In the genomic region with DNA sequence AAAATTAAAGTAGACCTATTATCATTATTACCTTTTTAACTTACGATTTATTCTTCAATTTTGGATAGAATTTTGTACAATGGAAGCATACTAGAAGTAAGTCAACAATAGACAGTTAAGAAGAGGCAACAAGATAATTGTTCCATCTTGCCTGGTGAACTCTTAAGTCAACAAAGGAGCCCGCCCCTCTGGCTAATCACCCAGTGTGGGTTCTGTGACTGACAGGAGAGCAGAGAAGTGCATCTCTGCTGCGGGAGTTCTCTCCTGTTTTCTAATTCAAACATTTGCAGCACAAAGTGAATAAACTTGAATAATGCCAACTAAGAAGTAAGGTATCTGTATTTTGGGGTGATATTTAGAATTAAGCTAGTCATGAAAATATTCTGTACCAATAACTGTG, we compare ENCODE assay signal across 21 cellular contexts. TPM values are rescaled to one million over a fixed set of nuclear protein-coding genes. Genes with fewer than 3 reads are reported as not detected.
DNase-seq lines count a peak whose midpoint lies in the region; TF ChIP-seq lines count a peak whose summit lies in the region.
"Had no signal": no experiment of that assay in that cellular context is flagged by ENCODE, and none has a peak within 500 bp of the region (broad histone marks: within the 10 kb centered on the region; RNA-seq: fewer than 3 reads in every experiment).

No MANE protein-coding gene starts in this region.

- H3K4me1 ChIP-seq in SK-N-SH (ENCODE audit: control insufficient read depth in 1 of 2, insufficient read depth in 2 of 2, low read depth in 1 of 2, low read length in 1 of 2) (peaks cover 10 to 34% of the 10 kb centered on the region in 2 experiments; a peak in 3 of 4 replicates), mucosa of stomach (ENCODE audit: control insufficient read depth, insufficient read depth, low read length) (peaks cover 3% of the 10 kb centered on the region)
- H3K4me1 ChIP-seq: Caco-2 had no signal

- H3K79me2 ChIP-seq in SK-N-SH (ENCODE audit: insufficient read depth), result peaks cover 23% of the 10 kb centered on the region

- H3K4me3 ChIP-seq in SK-N-SH (ENCODE audit: low read depth in 2 of 2, low read length in 1 of 2) (peak overlapping the region in 1 of 2 experiments; percentile 83; a peak in 2 of 4 replicates), mucosa of stomach (ENCODE audit: low read length) (no peak overlapping the region), coronary artery (no peak overlapping the region)

- no peaks in the 10 kb centered on the region for H3K27me3 ChIP-seq in SK-N-SH (ENCODE audit: insufficient read depth)
- peaks cover 55% of the 10 kb centered on the region for H3K27me3 ChIP-seq in mucosa of stomach (ENCODE audit: control insufficient read depth, insufficient read depth, low read length)

- H3F3A ChIP-seq in SK-N-SH (replicated peaks; ENCODE audit: insufficient read depth), result no peaks in the 10 kb centered on the region

- peak; percentile 65 for DNase-seq in DMS79 treated with DMSO at 0.1 percent for 48 hours (lab: John Stamatoyannopoulos, UW)
- peak; percentile 56 for DNase-seq in NCI-H1436 (lab: John Stamatoyannopoulos, UW)
- peak; percentile 24 for DNase-seq in SK-N-SH
- no peak for DNase-seq in hepatic stellate cell (ENCODE audit: low spot score)
- no peak for DNase-seq in coronary artery (ENCODE audit: low spot score)
- no peak for DNase-seq in occipital lobe (lab: John Stamatoyannopoulos, UW)
- no peak for DNase-seq in NK-92 (lab: John Stamatoyannopoulos, UW; ENCODE audit: unreplicated experiment)
- DNase-seq: activated CD4-positive, alpha-beta T cell treated with anti-CD3 and anti-CD28 coated beads for 1 hour; activated T-cell treated with anti-CD3 and anti-CD28 coated beads, Interleukin-2, amount 50 U/mL, for 24 hours; amniotic stem cell; Caco-2; cortex of kidney; midbrain; MM.1S; PC-3; SHP77; stimulated activated CD4-positive, alpha-beta T cell treated with anti-CD3 and anti-CD28 coated beads, Interleukin-15, amount 100 ng/mL, for 24 hours had no signal

- POLR2A ChIA-PET in SK-N-SH (lab: Yijun Ruan, JAX), result interaction anchor here (3.2 to 15.0 kb wide), 2 partner anchors 12 to 410 kb away, joined by 10 to 437 read pairs; no protein-coding TSS in a partner anchor

- TF ChIP-seq CTCF in SK-N-SH (IDR thresholded peaks at IDR 0.05), result no peak
- TF ChIP-seq CTCF in coronary artery (IDR thresholded peaks at IDR 0.05), result no peak

- TF ChIP-seq RAD21 in SK-N-SH (IDR thresholded peaks at IDR 0.05; ENCODE audit: low read length), result no peak

- no peak for TF ChIP-seq EP300 in SK-N-SH (IDR thresholded peaks at IDR 0.05; ENCODE audit: borderline replicate concordance in 1 of 2, low read depth in 1 of 2, low read length in 1 of 2)

- peak overlapping the region; percentile 82; the same call in 1 of the 2 replicates for H2AFZ ChIP-seq in SK-N-SH (ENCODE audit: low read depth)

- no peaks in the 10 kb centered on the region for H4K20me1 ChIP-seq in SK-N-SH (ENCODE audit: insufficient read depth)

- WGBS in SK-N-SH (ENCODE audit: low lambda C conversion rate), result 45% methylated on average over 3 of the region's 3 CpGs

- H3K36me3 ChIP-seq in SK-N-SH (replicated peaks in 1 of 2; ENCODE audit: control insufficient read depth in 1 of 2, insufficient read depth in 2 of 2, low read length in 1 of 2) (peaks cover 0 to 18% of the 10 kb centered on the region in 2 experiments), mucosa of stomach (ENCODE audit: control insufficient read depth, insufficient read depth, low read length) (no peaks in the 10 kb centered on the region)

- no peaks in the 10 kb centered on the region for H3K9me3 ChIP-seq in SK-N-SH
- no peaks in the 10 kb centered on the region for H3K9me3 ChIP-seq in mucosa of stomach (ENCODE audit: control insufficient read depth, low read length)
- H3K9me3 ChIP-seq: Caco-2 had no signal

- CTCF ChIA-PET in SK-N-SH (lab: Yijun Ruan, JAX), result interaction anchor here (1.0 to 14.4 kb wide), 2 partner anchors 410 to 418 kb away, joined by 3 to 303 read pairs; no protein-coding TSS in a partner anchor

- H3K9me2 ChIP-seq in SK-N-SH, result no peaks in the 10 kb centered on the region

- H3K9ac ChIP-seq in SK-N-SH (no peak overlapping the region), mucosa of stomach (ENCODE audit: low read length) (peak overlapping the region; percentile 70)

- H3K4me2 ChIP-seq in SK-N-SH, result peak overlapping the region; percentile 85; the same call in 1 of the 2 replicates

- peak overlapping the region in 1 of 2 experiments; percentile 100; a peak in 2 of 4 replicates for H3K27ac ChIP-seq in SK-N-SH (ENCODE audit: low read depth in 2 of 2, low read length in 1 of 2)
- H3K27ac ChIP-seq in coronary artery, result no peak overlapping the region

TF ChIP-seq in SK-N-SH, 30 proteins besides CTCF, POLR2A, EP300 and RAD21:
- TF ChIP-seq CHD2 (IDR thresholded peaks at IDR 0.05; ENCODE audit: low read length, partially characterized antibody) (no peak), PBX3 (IDR thresholded peaks at IDR 0.05) (0 out of 2 replicates have a peak, but pooled peaks have one; percentile 18)

RNA-seq across cellular contexts. Expression of gene ISL1, which starts 6.7 kb away (rescaled TPM):
- 15.2 and 15.5 TPM in 2 replicates for polyA plus RNA-seq in SK-N-SH (2012; rRNA removed)
- 14.6 and 20.2 TPM in 2 replicates for polyA plus RNA-seq in SK-N-SH (2012; cell fraction: cytosol; rRNA removed)
- 22.3 and 38.7 TPM in 2 replicates for polyA plus RNA-seq in SK-N-SH (2012; cell fraction: nucleus; rRNA removed)
- total RNA-seq in occipital lobe, result not detected
- total RNA-seq: liver; natural killer cell treated with Interleukin-12 subunit alpha and Interleukin-12 subunit beta and Interleukin-15 and Interleukin-18, amount 100 ng/mL, for 72 hours; subcutaneous adipose tissue had no signal
- polyA plus RNA-seq: liver had no signal

Comparison
In these comparisons a context has a peak if more than half of its experiments do, and no peak if none do; other contexts are left out.
1. DNase-seq: peak in DMS79 treated with DMSO at 0.1 percent for 48 hours (single experiment), NCI-H1436 (single experiment) and SK-N-SH (single experiment); none in hepatic stellate cell (single experiment), coronary artery (single experiment), occipital lobe (single experiment) and NK-92 (single experiment).